ENCODE assay signal across 11 cellular contexts in the genomic region with DNA sequence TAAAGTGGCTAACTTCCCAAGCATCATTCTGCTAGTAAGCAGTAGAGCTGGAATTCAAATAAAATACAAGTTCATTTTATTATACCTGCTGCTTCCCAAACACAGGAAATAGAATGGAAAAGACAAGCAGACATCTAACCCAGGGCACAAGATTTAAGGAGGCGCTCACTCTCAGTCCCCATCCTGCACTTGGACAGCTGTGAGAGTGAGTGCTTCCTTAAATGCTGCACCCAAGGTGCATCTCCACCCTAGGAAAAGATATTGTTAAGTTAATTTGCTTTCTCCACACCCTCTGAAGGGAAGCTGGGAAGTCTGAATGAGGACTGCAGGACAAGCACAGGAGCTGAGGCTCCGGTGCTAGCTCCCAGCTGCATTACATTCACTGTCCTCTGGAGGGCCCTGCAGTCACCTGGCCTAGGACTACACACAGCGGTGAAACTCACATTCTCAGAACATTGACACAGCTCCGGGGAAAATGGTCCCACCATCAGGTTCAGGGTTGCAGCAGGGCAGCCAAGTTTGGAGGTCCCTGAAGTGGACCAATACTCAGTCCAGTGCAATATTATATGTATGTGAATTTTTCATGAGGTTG. TPM values are rescaled to one million over a fixed set of nuclear protein-coding genes. Genes with fewer than 3 reads are reported as not detected.
DNase-seq lines count a peak whose midpoint lies in the region; ATAC-seq, FAIRE-seq and TF ChIP-seq lines count a peak whose summit lies in the region.
"Had no signal": no experiment of that assay in that cellular context is flagged by ENCODE, and none has a peak within 500 bp of the region (broad histone marks: within the 10 kb centered on the region; RNA-seq: fewer than 3 reads in every experiment).

No MANE protein-coding gene starts in this region.

- POLR2A ChIA-PET in naive thymus-derived CD8-positive, alpha-beta T cell (lab: Charles Lee): interaction anchor here (0.7 kb wide), 1 partner anchor 226 kb away, joined by 4 read pairs; no protein-coding TSS in a partner anchor

- no peak for TF ChIP-seq POLR2A in body of pancreas (IDR thresholded peaks at IDR 0.05)
- no peak for TF ChIP-seq POLR2A in ovary (IDR thresholded peaks at IDR 0.05)

- no peaks in the 10 kb centered on the region for H3K9me3 Mint-ChIP-seq in naive thymus-derived CD8-positive, alpha-beta T cell

- H3K79me1 ChIP-seq in neuronal stem cell (ENCODE audit: low read depth, low read length): no peaks in the 10 kb centered on the region

- no peak overlapping the region for H2BK5ac ChIP-seq in neuronal stem cell (ENCODE audit: low read length)

- intact Hi-C loops in body of pancreas (cut with DNase I) (no loop called here), ovary (cut with DNase I) (loop anchor here in 1 of 4 donors (10.0 kb wide), 2 partner anchors 71 to 151 kb away; no protein-coding TSS in a partner anchor)

- H3K27me3 Mint-ChIP-seq in naive thymus-derived CD8-positive, alpha-beta T cell: no peaks in the 10 kb centered on the region

- no peaks in the 10 kb centered on the region for H3K9me3 ChIP-seq in body of pancreas
- H3K9me3 ChIP-seq in ovary: no peaks in the 10 kb centered on the region
- peaks cover 0 to 2% of the 10 kb centered on the region in 2 donors for H3K9me3 ChIP-seq in neuronal stem cell (replicated peaks in 1 of 2; ENCODE audit: control insufficient read depth in 2 of 2, insufficient read depth in 1 of 2, low read depth in 1 of 2, low read length in 2 of 2)

- H3K4me1 Mint-ChIP-seq in naive thymus-derived CD8-positive, alpha-beta T cell: peaks cover 0 to 3% (median 1%) of the 10 kb centered on the region in 4 donors

- no peak overlapping the region for H3K4ac ChIP-seq in neuronal stem cell (ENCODE audit: low read length)

- 79 to 86% methylated on average over 2 to 4 of the region's 4 CpGs for WGBS in body of pancreas, 2 donors
- WGBS in ovary, 3 donors: 80 to 87% (median 84%) methylated on average over 4 of the region's 4 CpGs
- WGBS in neuronal stem cell (ENCODE audit: extremely low coverage in 2 of 2, insufficient read length in 2 of 2, insufficient replicate concordance in 1 of 2), 2 donors: no CpG with 5 or more reads among the region's 4 CpGs

- no peak overlapping the region for H3K4me3 Mint-ChIP-seq in naive thymus-derived CD8-positive, alpha-beta T cell

- FAIRE-seq in HTR-8/SVneo (lab: Jason Lieb, UNC): no peak
- FAIRE-seq: A204.1 had no signal

- no peak overlapping the region for H4K91ac ChIP-seq in neuronal stem cell (ENCODE audit: low read depth, low read length, poor library complexity)

- H3K4me1 ChIP-seq in body of pancreas (peaks cover 6% of the 10 kb centered on the region), ovary (ENCODE audit: insufficient read depth) (no peaks in the 10 kb centered on the region), neuronal stem cell (ENCODE audit: control insufficient read depth in 2 of 2, insufficient read depth in 1 of 2, low read depth in 1 of 2, low read length in 2 of 2) (peaks cover 0 to under 1% of the 10 kb centered on the region in 2 donors)

- H3K27me3 ChIP-seq in body of pancreas (no peaks in the 10 kb centered on the region), ovary (no peaks in the 10 kb centered on the region), neuronal stem cell (ENCODE audit: control insufficient read depth in 3 of 3, insufficient read depth in 3 of 3, low read depth in 1 of 3, low read length in 3 of 3) (no peaks in the 10 kb centered on the region)

- peaks cover 9 to 13% of the 10 kb centered on the region in 2 donors for H3K36me3 ChIP-seq in body of pancreas (replicated peaks in 1 of 2; ENCODE audit: insufficient read depth in 1 of 2, low read depth in 2 of 2)
- H3K36me3 ChIP-seq in ovary: no peaks in the 10 kb centered on the region
- peaks cover 16 to 61% of the 10 kb centered on the region in 2 donors for H3K36me3 ChIP-seq in neuronal stem cell (replicated peaks in 1 of 2; ENCODE audit: control insufficient read depth in 2 of 2, insufficient read depth in 2 of 2, low read length in 2 of 2)

- H2AK5ac ChIP-seq in neuronal stem cell (ENCODE audit: low read depth, low read length): no peak overlapping the region

- no peak overlapping the region for H2BK15ac ChIP-seq in neuronal stem cell (ENCODE audit: low read length)

- no peak overlapping the region for H3K18ac ChIP-seq in neuronal stem cell (ENCODE audit: low read length)

- TF ChIP-seq CTCF in body of pancreas (IDR thresholded peaks at IDR 0.05) (peak in 6 of 7 experiments; percentile 17 to 37 (median 30)), ovary (IDR thresholded peaks at IDR 0.05) (no peak)

- DNase-seq in DMS 273 (lab: John Stamatoyannopoulos, UW; ENCODE audit: unreplicated experiment) (peak; percentile 38), DMS 273 treated with DMSO at 0.1 percent for 48 hours (lab: John Stamatoyannopoulos, UW) (no peak), KBM-7 (peak; percentile 48), body of pancreas (peak in 1 of 4 donors; percentile 35), ovary (no peak), neuronal stem cell (ENCODE audit: low spot score) (no peak), HTR-8/SVneo (ENCODE audit: insufficient read length, low spot score) (no peak)
- peak in 1 of 10 donors; percentile 14 for DNase-seq in naive thymus-derived CD8-positive, alpha-beta T cell

- no peak overlapping the region for H4K8ac ChIP-seq in neuronal stem cell (ENCODE audit: low read depth, low read length)

- H3K4me3 ChIP-seq in body of pancreas (no peak overlapping the region), ovary (no peak overlapping the region), neuronal stem cell (ENCODE audit: low read length in 2 of 2) (no peak overlapping the region)
- H3K4me3 ChIP-seq: lung had no signal

- in situ Hi-C loops in KBM-7 (cut with MboI; ENCODE audit: low pct_unique_long_range_greater_than_20kb, low sequenced_read_pairs): no loop called here

- no peak overlapping the region for H3K27ac ChIP-seq in body of pancreas
- H3K27ac ChIP-seq in ovary: no peak overlapping the region
- no peak overlapping the region for H3K27ac ChIP-seq in neuronal stem cell (replicated peaks; ENCODE audit: low read length)

- TF ChIP-seq EP300 in ovary (IDR thresholded peaks at IDR 0.05): no peak

- no peak overlapping the region for H2AFZ ChIP-seq in neuronal stem cell (ENCODE audit: low read length)

- no peak overlapping the region for H3K23ac ChIP-seq in neuronal stem cell (ENCODE audit: low read depth, low read length, poor library complexity)

- ATAC-seq in body of pancreas: peak; percentile 58
- ATAC-seq in naive thymus-derived CD8-positive, alpha-beta T cell: peak; percentile 66 to 73

- no peak overlapping the region for H2BK120ac ChIP-seq in neuronal stem cell (ENCODE audit: low read depth, low read length)

- H3K27ac Mint-ChIP-seq in naive thymus-derived CD8-positive, alpha-beta T cell: no peak overlapping the region

- no peak overlapping the region for H3K14ac ChIP-seq in neuronal stem cell (ENCODE audit: low read length)

- peaks cover 0 to 40% (median 0%) of the 10 kb centered on the region in 3 donors for H3K36me3 Mint-ChIP-seq in naive thymus-derived CD8-positive, alpha-beta T cell

- no peak overlapping the region for H3K9ac ChIP-seq in neuronal stem cell (ENCODE audit: low read depth, low read length, poor library complexity)

- H2BK12ac ChIP-seq in neuronal stem cell (ENCODE audit: low read length): no peak overlapping the region

- no peak overlapping the region for H3K4me2 ChIP-seq in neuronal stem cell (ENCODE audit: insufficient read depth, low read length, poor library complexity, severe bottlenecking)

RNA-seq across cellular contexts. Expression of a gene that starts 14.2 kb away (rescaled TPM):
- total RNA-seq in body of pancreas (10 to 100 TPM; 19.4 to 28.8 TPM), ovary (100 to 1,000 TPM in 2 of 7 donors, 10 to 100 TPM in 5; 31.6 to 102 (median 83.7) TPM)
- 10 to 100 TPM in 1 of 2 experiments, 1 to 10 TPM in 1; 9.8 to 13.1 TPM for total RNA-seq in naive thymus-derived CD8-positive, alpha-beta T cell
- polyA plus RNA-seq in naive thymus-derived CD8-positive, alpha-beta T cell: 10 to 100 TPM; 23.3 to 40.2 (median 25.8) TPM
- polyA plus RNA-seq in ovary: 100 to 1,000 TPM in 1 of 2 donors, 10 to 100 TPM in 1; 90.2 to 150 TPM
- polyA plus RNA-seq in neuronal stem cell (2013, experiment 1 of 2): 63.7 TPM
- 63.2 TPM for polyA plus RNA-seq in neuronal stem cell (2013, experiment 2 of 2)

RNA-seq across cellular contexts. Expression of a gene that starts 33.9 kb away (rescaled TPM):
- not detected for total RNA-seq in body of pancreas
- total RNA-seq in naive thymus-derived CD8-positive, alpha-beta T cell: not detected
- under 1 TPM in 1 of 3 donors, not detected in 2; 0.43 TPM for polyA plus RNA-seq in naive thymus-derived CD8-positive, alpha-beta T cell
- total RNA-seq in ovary: under 1 TPM in 1 of 7 donors, not detected in 6; 0.37 TPM
- under 1 TPM in 1 of 2 donors, not detected in 1; 0.22 TPM for polyA plus RNA-seq in ovary
- 0.04 TPM for polyA plus RNA-seq in neuronal stem cell (2013, experiment 1 of 2)
- 0.04 TPM for polyA plus RNA-seq in neuronal stem cell (2013, experiment 2 of 2)
- total RNA-seq: lung; T-helper 1 cell treated with Interleukin-12 subunit alpha and Interleukin-12 subunit beta and Interleukin-4 antibody, amounts not matched to agents 30 ng/mL and 1 ng/mL, for 36 hours had no signal

RNA-seq across cellular contexts. Expression of a gene that starts 58.3 kb away (rescaled TPM):
- total RNA-seq in body of pancreas (1 to 10 TPM; 8.0 to 9.6 TPM), ovary (1 to 10 TPM; 5.3 to 8.8 (median 5.7) TPM)
- 1 to 10 TPM; 4.8 to 5.0 TPM for total RNA-seq in naive thymus-derived CD8-positive, alpha-beta T cell
- 1 to 10 TPM; 2.5 to 4.3 (median 2.7) TPM for polyA plus RNA-seq in naive thymus-derived CD8-positive, alpha-beta T cell
- 1 to 10 TPM; 2.1 to 9.4 TPM for polyA plus RNA-seq in ovary
- 15.9 TPM for polyA plus RNA-seq in neuronal stem cell (2013, experiment 1 of 2)
- 15.5 TPM for polyA plus RNA-seq in neuronal stem cell (2013, experiment 2 of 2)

Comparison
In these comparisons a context has a peak if more than half of its experiments do, and no peak if none do; other contexts are left out.
1. DNase-seq: peak in DMS 273 (single experiment) and KBM-7 (single experiment); none in DMS 273 treated with DMSO at 0.1 percent for 48 hours (single experiment), ovary (0 of 5), neuronal stem cell (single experiment) and HTR-8/SVneo (single experiment).
2. CTCF ChIP-seq: peak in body of pancreas (6 of 7); none in ovary (0 of 3).